In the genomic region with DNA sequence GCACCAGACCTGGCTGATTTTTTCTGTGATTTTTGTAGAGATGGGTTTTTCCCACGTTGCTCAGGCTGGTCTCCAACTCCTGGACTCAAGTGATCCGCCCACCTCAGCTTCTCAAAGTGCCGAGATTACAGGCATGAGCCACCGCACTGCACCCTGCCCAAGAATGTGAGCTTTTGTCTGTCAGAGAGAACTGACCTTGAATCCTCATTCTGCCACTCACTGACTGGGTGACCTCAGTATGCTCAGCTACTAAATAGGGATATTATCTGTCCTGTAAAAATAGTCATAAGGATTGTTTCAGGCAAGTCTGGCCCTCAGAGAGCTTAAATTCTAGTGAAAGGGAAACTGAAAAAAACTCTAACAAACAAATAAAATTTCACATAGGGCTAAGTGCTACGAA, we compare ENCODE assay signal across 1 cellular context.
TF ChIP-seq lines count a peak whose summit lies in the region.

No MANE protein-coding gene starts in this region.

TF ChIP-seq in SK-N-SH, 30 proteins besides CTCF, POLR2A, EP300 and RAD21 (continued from another document):
- TF ChIP-seq, protein P1, sequence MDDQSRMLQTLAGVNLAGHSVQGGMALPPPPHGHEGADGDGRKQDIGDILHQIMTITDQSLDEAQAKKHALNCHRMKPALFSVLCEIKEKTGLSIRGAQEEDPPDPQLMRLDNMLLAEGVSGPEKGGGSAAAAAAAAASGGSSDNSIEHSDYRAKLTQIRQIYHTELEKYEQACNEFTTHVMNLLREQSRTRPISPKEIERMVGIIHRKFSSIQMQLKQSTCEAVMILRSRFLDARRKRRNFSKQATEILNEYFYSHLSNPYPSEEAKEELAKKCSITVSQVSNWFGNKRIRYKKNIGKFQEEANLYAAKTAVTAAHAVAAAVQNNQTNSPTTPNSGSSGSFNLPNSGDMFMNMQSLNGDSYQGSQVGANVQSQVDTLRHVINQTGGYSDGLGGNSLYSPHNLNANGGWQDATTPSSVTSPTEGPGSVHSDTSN (IDR thresholded peaks at IDR 0.05) = no peak
- no peak for TF ChIP-seq GABPA (IDR thresholded peaks at IDR 0.05; ENCODE audit: low read depth)
TF ChIP-seq in SK-N-SH: peak in this region for 0.
